ENCODE assay signal across 35 cellular contexts in genomic region chr1:69847670-69848069, GRCh38.
DNase-seq lines count a peak whose midpoint lies in the region; FAIRE-seq and TF ChIP-seq lines count a peak whose summit lies in the region.
"Had no signal": no experiment of that assay in that cellular context is flagged by ENCODE, and none has a peak within 500 bp of the region (broad histone marks: within the 10 kb centered on the region; RNA-seq: fewer than 3 reads in every experiment).

No MANE protein-coding gene starts in this region.

- H3K9me3 Mint-ChIP-seq in neural progenitor cell = no peaks in the 10 kb centered on the region

- no peaks in the 10 kb centered on the region for H3K36me3 Mint-ChIP-seq in neural progenitor cell
- H3K36me3 Mint-ChIP-seq: CD14-positive monocyte; CD4-positive, alpha-beta memory T cell; CD4-positive, CD25-positive, alpha-beta regulatory T cell; CD8-positive, alpha-beta memory T cell; CD8-positive, alpha-beta T cell had no signal

- TF ChIP-seq RAD21 in neural cell (conservative IDR thresholded peaks at IDR 0.05) = no peak

- peaks cover 8% of the 10 kb centered on the region for H3K4me1 ChIP-seq in neural progenitor cell
- no peaks in the 10 kb centered on the region for H3K4me1 ChIP-seq in SJCRH30
- H3K4me1 ChIP-seq: A549; BE2C; BLaER1; BLaER1 treated with 17β-estradiol and CSF1 and Interleukin-3, amounts not matched to agents 10 nM and 100 nM; Caco-2 had no signal

- no peaks in the 10 kb centered on the region for H3K4me1 Mint-ChIP-seq in neural progenitor cell
- H3K4me1 Mint-ChIP-seq: B cell; CD14-positive monocyte; CD4-positive, alpha-beta memory T cell; CD4-positive, CD25-positive, alpha-beta regulatory T cell; CD8-positive, alpha-beta memory T cell had no signal

- no peak overlapping the region for H3K4me3 Mint-ChIP-seq in neural progenitor cell
- H3K4me3 Mint-ChIP-seq: B cell; CD14-positive monocyte; CD4-positive, alpha-beta memory T cell; CD4-positive, alpha-beta T cell; CD4-positive, CD25-positive, alpha-beta regulatory T cell; CD8-positive, alpha-beta memory T cell; CD8-positive, alpha-beta T cell had no signal

- H3K27me3 ChIP-seq in neural cell (ENCODE audit: insufficient read depth, low read depth, low read length) (no peaks in the 10 kb centered on the region), neural progenitor cell (no peaks in the 10 kb centered on the region), SJCRH30 (0 out of 2 replicates have a peak, but pooled peaks cover 3% of the 10 kb centered on the region)
- H3K27me3 ChIP-seq: BE2C; BLaER1; BLaER1 treated with 17β-estradiol and CSF1 and Interleukin-3, amounts not matched to agents 10 nM and 100 nM had no signal

- no peak for TF ChIP-seq CTCF in neural cell (IDR thresholded peaks at IDR 0.05; ENCODE audit: poor library complexity, severe bottlenecking)
- TF ChIP-seq CTCF in neural progenitor cell (IDR thresholded peaks at IDR 0.05) = no peak

- H2AFZ ChIP-seq in neural cell (ENCODE audit: low read depth, low read length) (no peak overlapping the region), neural progenitor cell (replicated peaks) (no peak overlapping the region)

- H3K27me3 Mint-ChIP-seq in neural progenitor cell (ENCODE audit: insufficient read depth, low read depth) = no peaks in the 10 kb centered on the region
- H3K27me3 Mint-ChIP-seq: B cell; CD4-positive, alpha-beta memory T cell; CD4-positive, alpha-beta T cell; CD4-positive, CD25-positive, alpha-beta regulatory T cell; CD8-positive, alpha-beta memory T cell had no signal

- H3K4me3 ChIP-seq in neural cell (ENCODE audit: low read length) (peak overlapping the region; percentile 32), neural progenitor cell (no peak overlapping the region), SJCRH30 (no peak overlapping the region)
- H3K4me3 ChIP-seq: A549; BLaER1; BLaER1 treated with 17β-estradiol and CSF1 and Interleukin-3, amounts not matched to agents 10 nM and 100 nM had no signal

- H4K20me1 ChIP-seq in neural cell (ENCODE audit: insufficient read depth) (no peaks in the 10 kb centered on the region), neural progenitor cell (ENCODE audit: low read depth) (no peaks in the 10 kb centered on the region)
- H4K20me1 ChIP-seq: BLaER1; BLaER1 treated with 17β-estradiol and CSF1 and Interleukin-3, amounts not matched to agents 10 nM and 100 nM had no signal

- H3K9ac ChIP-seq in neural cell (ENCODE audit: low read length) (peak overlapping the region; percentile 24), neural progenitor cell (no peak overlapping the region)
- H3K9ac ChIP-seq: BLaER1; BLaER1 treated with 17β-estradiol and CSF1 and Interleukin-3, amounts not matched to agents 10 nM and 100 nM had no signal

- peak; percentile 1 for DNase-seq in neural progenitor cell (ENCODE audit: low spot score)
- peak; percentile 19 for DNase-seq in putamen (ENCODE audit: low spot score)
- no peak for DNase-seq in urothelium cell line (ENCODE audit: low spot score)
- DNase-seq in hippocampal formation (lab: John Stamatoyannopoulos, UW) = no peak
- no peak for DNase-seq in SJCRH30
- DNase-seq: 8988T; ACHN; AML-193; BE2C; C1 segment of cervical spinal cord; Caco-2; Calu3; CD4-positive, alpha-beta memory T cell; CD4-positive, alpha-beta T cell; CD4-positive, CD25-positive, alpha-beta regulatory T cell; CD8-positive, alpha-beta memory T cell; CD8-positive, alpha-beta T cell; COR-L47; DMS 273 treated with DMSO at 0.1 percent for 48 hours; DMS153; DMS53; DMS79; DMS79 treated with DMSO at 0.1 percent for 48 hours; DND-41; EL had no signal

- no peaks in the 10 kb centered on the region for H3F3A ChIP-seq in neural cell (ENCODE audit: insufficient read depth, low read length, poor library complexity, severe bottlenecking)
- no peaks in the 10 kb centered on the region for H3F3A ChIP-seq in neural progenitor cell (ENCODE audit: low read depth)

- H3K36me3 ChIP-seq in neural cell (ENCODE audit: insufficient read depth, low read length) = no peaks in the 10 kb centered on the region
- no peaks in the 10 kb centered on the region for H3K36me3 ChIP-seq in neural progenitor cell
- H3K36me3 ChIP-seq in SJCRH30 = no peaks in the 10 kb centered on the region
- H3K36me3 ChIP-seq: BE2C; BLaER1; BLaER1 treated with 17β-estradiol and CSF1 and Interleukin-3, amounts not matched to agents 10 nM and 100 nM had no signal

- no peaks in the 10 kb centered on the region for H3K9me2 ChIP-seq in neural cell (ENCODE audit: insufficient read depth, low read length)

- H3K27ac ChIP-seq in neural cell (ENCODE audit: low read length) (peak overlapping the region; percentile 66), neural progenitor cell (no peak overlapping the region), SJCRH30 (no peak overlapping the region)
- H3K27ac ChIP-seq: 22Rv1; A549; BLaER1; BLaER1 treated with 17β-estradiol and CSF1 and Interleukin-3, amounts not matched to agents 10 nM and 100 nM; C4-2B had no signal

- no peak for FAIRE-seq in urothelium cell line (lab: Jason Lieb, UNC)
- FAIRE-seq: A204.1, A549, D721Med had no signal

- H3K9me3 ChIP-seq in neural cell (ENCODE audit: low read length) (no peaks in the 10 kb centered on the region), neural progenitor cell (ENCODE audit: low read depth) (no peaks in the 10 kb centered on the region), SJCRH30 (replicated peaks) (no peaks in the 10 kb centered on the region)
- H3K9me3 ChIP-seq: A549; BE2C; BLaER1; BLaER1 treated with 17β-estradiol and CSF1 and Interleukin-3, amounts not matched to agents 10 nM and 100 nM; Caco-2 had no signal

- H3K4me2 ChIP-seq in neural cell (ENCODE audit: low read length) (peak overlapping the region; percentile 4), neural progenitor cell (no peak overlapping the region)
- H3K4me2 ChIP-seq: A549; BLaER1; BLaER1 treated with 17β-estradiol and CSF1 and Interleukin-3, amounts not matched to agents 10 nM and 100 nM had no signal

- peak; percentile 96 for TF ChIP-seq EP300 in neural cell (conservative IDR thresholded peaks at IDR 0.05; ENCODE audit: poor library complexity, severe bottlenecking)

- H3K27ac Mint-ChIP-seq in neural progenitor cell = no peak overlapping the region
- H3K27ac Mint-ChIP-seq: B cell; CD14-positive monocyte; CD4-positive, alpha-beta memory T cell; CD4-positive, alpha-beta T cell; CD4-positive, CD25-positive, alpha-beta regulatory T cell; CD8-positive, alpha-beta memory T cell; CD8-positive, alpha-beta T cell had no signal

- H3K79me2 ChIP-seq in neural cell (replicated peaks; ENCODE audit: insufficient read depth, low read length) = no peaks in the 10 kb centered on the region
- H3K79me2 ChIP-seq in neural progenitor cell (ENCODE audit: low read depth) = no peaks in the 10 kb centered on the region

TF ChIP-seq in neural cell, 6 proteins besides CTCF, POLR2A, EP300 and RAD21:
- TF ChIP-seq SMC3 (conservative IDR thresholded peaks at IDR 0.05; ENCODE audit: poor library complexity) (no peak), POLR2AphosphoS5 (IDR thresholded peaks at IDR 0.05) (peak; percentile 73)
- TF ChIP-seq, protein P1, sequence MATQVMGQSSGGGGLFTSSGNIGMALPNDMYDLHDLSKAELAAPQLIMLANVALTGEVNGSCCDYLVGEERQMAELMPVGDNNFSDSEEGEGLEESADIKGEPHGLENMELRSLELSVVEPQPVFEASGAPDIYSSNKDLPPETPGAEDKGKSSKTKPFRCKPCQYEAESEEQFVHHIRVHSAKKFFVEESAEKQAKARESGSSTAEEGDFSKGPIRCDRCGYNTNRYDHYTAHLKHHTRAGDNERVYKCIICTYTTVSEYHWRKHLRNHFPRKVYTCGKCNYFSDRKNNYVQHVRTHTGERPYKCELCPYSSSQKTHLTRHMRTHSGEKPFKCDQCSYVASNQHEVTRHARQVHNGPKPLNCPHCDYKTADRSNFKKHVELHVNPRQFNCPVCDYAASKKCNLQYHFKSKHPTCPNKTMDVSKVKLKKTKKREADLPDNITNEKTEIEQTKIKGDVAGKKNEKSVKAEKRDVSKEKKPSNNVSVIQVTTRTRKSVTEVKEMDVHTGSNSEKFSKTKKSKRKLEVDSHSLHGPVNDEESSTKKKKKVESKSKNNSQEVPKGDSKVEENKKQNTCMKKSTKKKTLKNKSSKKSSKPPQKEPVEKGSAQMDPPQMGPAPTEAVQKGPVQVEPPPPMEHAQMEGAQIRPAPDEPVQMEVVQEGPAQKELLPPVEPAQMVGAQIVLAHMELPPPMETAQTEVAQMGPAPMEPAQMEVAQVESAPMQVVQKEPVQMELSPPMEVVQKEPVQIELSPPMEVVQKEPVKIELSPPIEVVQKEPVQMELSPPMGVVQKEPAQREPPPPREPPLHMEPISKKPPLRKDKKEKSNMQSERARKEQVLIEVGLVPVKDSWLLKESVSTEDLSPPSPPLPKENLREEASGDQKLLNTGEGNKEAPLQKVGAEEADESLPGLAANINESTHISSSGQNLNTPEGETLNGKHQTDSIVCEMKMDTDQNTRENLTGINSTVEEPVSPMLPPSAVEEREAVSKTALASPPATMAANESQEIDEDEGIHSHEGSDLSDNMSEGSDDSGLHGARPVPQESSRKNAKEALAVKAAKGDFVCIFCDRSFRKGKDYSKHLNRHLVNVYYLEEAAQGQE (IDR thresholded peaks at IDR 0.05; ENCODE audit: borderline replicate concordance) = peak; percentile 50

Comparison
In these comparisons a context has a peak if more than half of its experiments do, and no peak if none do; other contexts are left out.
1. DNase-seq: peak in neural progenitor cell (single experiment) and putamen (single experiment); none in urothelium cell line (single experiment), hippocampal formation (0 of 2) and SJCRH30 (0 of 2).